Comparison of ENCODE assay signal across 11 cellular contexts in the genomic region with DNA sequence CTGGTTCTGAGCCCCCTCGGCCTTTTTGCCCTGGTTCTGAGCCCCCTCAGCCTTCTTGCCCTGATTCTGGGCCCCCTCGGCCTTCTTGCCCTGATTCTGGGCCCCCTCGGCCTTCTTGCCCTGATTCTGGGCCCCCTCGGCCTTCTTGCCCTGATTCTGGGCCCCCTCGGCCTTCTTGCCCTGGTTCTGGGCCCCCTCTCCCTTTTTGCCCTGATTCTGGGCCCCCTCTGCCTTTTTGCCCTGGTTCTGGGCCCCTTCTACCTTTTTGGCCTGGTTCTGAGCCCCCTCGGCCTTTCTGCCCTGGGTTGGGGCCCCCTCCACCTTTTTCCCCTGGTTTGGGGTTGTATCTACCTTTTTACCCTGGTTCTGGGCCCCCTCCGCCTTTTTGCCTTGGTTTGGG. TPM values are rescaled to one million over a fixed set of nuclear protein-coding genes. Genes with fewer than 3 reads are reported as not detected.
"Had no signal": no experiment of that assay in that cellular context is flagged by ENCODE, and none has a peak within 500 bp of the region (broad histone marks: within the 10 kb centered on the region; RNA-seq: fewer than 3 reads in every experiment).

No MANE protein-coding gene starts in this region.

RNA-seq across cellular contexts. Expression of a gene that starts 40.4 kb away (rescaled TPM):
- total RNA-seq: activated CD4-positive, alpha-beta T cell treated with anti-CD3 and anti-CD28 coated beads, Interleukin-2, amount 10 ng/mL, durations not matched to agents 24 days and 14 days; activated CD8-positive, alpha-beta memory T cell treated with anti-CD3 and anti-CD28 coated beads for 36 hours; activated CD8-positive, alpha-beta T cell treated with anti-CD3 and anti-CD28 coated beads for 36 hours; activated naive CD8-positive, alpha-beta T cell treated with anti-CD3 and anti-CD28 coated beads for 36 hours; activated T-cell treated with anti-CD3 and anti-CD28 coated beads, Interleukin-2, amount 50 U/mL, for 72 hours; activated T-helper 17 cell treated with anti-CD3 and anti-CD28 coated beads, Interleukin-2, amount 50 U/mL, for 72 hours; aorta; cardiac muscle cell; RPMI7951; SJSA1 had no signal
- polyA plus RNA-seq: aorta, cardiac muscle cell, SK-N-SH had no signal
